ENCODE assay signal across 8 cellular contexts in genomic region chr3:33074217-33075067, GRCh38. TPM values are rescaled to one million over a fixed set of nuclear protein-coding genes. Genes with fewer than 3 reads are reported as not detected.
DNase-seq lines count a peak whose midpoint lies in the region; ATAC-seq, FAIRE-seq and TF ChIP-seq lines count a peak whose summit lies in the region.

No MANE protein-coding gene starts in this region.

- no peak overlapping the region for H3K4me3 ChIP-seq in GM23338
- no peak overlapping the region for H3K4me3 ChIP-seq in colonic mucosa
- no peak overlapping the region for H3K4me3 ChIP-seq in HepG2 (replicated peaks in 1 of 3; ENCODE audit: insufficient read depth in 1 of 3, low read depth in 2 of 3, low read length in 3 of 3)

- H3K9ac ChIP-seq in colonic mucosa (ENCODE audit: low read depth in 2 of 2, low read length in 2 of 2) (no peak overlapping the region), HepG2 (ENCODE audit: insufficient read depth, low read depth, low read length) (no peak overlapping the region)

- WGBS in HepG2 (ENCODE audit: low lambda C conversion rate): 63% methylated on average over 13 of the region's 13 CpGs

- POLR2A ChIA-PET in HepG2 (lab: Yijun Ruan, JAX): interaction anchor here (0.7 kb wide), 2 partner anchors 15 to 728 kb away, joined by 3 to 4 read pairs; no protein-coding TSS in a partner anchor

- no peak for TF ChIP-seq POLR2A in HepG2 (IDR thresholded peaks at IDR 0.05; ENCODE audit: insufficient read depth in 1 of 2, low read depth in 2 of 2, low read length in 2 of 2)

- H3K9me2 ChIP-seq in GM23338 (ENCODE audit: insufficient read depth): no peaks in the 10 kb centered on the region

- H3K27ac Mint-ChIP-seq in Calu3 (ENCODE audit: unreplicated experiment) (no peak overlapping the region), GM23338 (no peak overlapping the region)

- ATAC-seq in GM23338 (peak; percentile 93), HepG2 (peak; percentile 90), GM18858 (IDR thresholded peaks at IDR 0.05; ENCODE audit: unreplicated experiment) (no peak)

- H3K9me3 ChIP-seq in colonic mucosa (no peaks in the 10 kb centered on the region), HepG2 (ENCODE audit: low read length) (no peaks in the 10 kb centered on the region)

- in situ Hi-C loops in HepG2 (cut with HindIII; ENCODE audit: extremely low pct_ligation_motif_present, low pct_unique_long_range_greater_than_20kb): loop anchor here (25.0 kb wide), 1 partner anchor 337 kb away; no protein-coding TSS in a partner anchor

- DNase-seq in Calu3 (peak; percentile 72), GM23338 (ENCODE audit: low spot score) (peak; percentile 93), NCI-H226 (peak; percentile 20), colonic mucosa (peak; percentile 70), HepG2 (ENCODE audit: low spot score) (peak; percentile 58)
- DNase-seq in activated CD4-positive, alpha-beta T cell treated with anti-CD3 and anti-CD28 coated beads for 48 hours: peak; percentile 82
- DNase-seq in stimulated activated CD4-positive, alpha-beta T cell treated with anti-CD3 and anti-CD28 coated beads, TNF-alpha, amount 100 ng/mL, for 48 hours (ENCODE audit: low read depth in 3 of 3): peak in 2 of 3 donors; percentile 46 to 77

- TF ChIP-seq EP300 in HepG2 (IDR thresholded peaks at IDR 0.05; ENCODE audit: low read depth in 2 of 2, low read length in 2 of 2) (no peak), HepG2 (CRISPR knock-in tag; IDR thresholded peaks at IDR 0.05; ENCODE audit: borderline replicate concordance) (no peak)

- CTCF ChIA-PET in Calu3 (lab: Charles Lee): interaction anchor here (0.6 to 1.5 kb wide), 8 partner anchors 21 to 125 kb away, joined by 3 to 8 read pairs (median 4); no protein-coding TSS in a partner anchor
- CTCF ChIA-PET in HepG2 (lab: Yijun Ruan, JAX; ENCODE audit: low intra/inter-chr PET ratio, low total read pairs): interaction anchor here (2.2 kb wide), 1 partner anchor 126 kb away, joined by 38 read pairs; no protein-coding TSS in a partner anchor

- H4K20me1 ChIP-seq in GM23338 (replicated peaks; ENCODE audit: insufficient read depth): peaks cover 12% of the 10 kb centered on the region
- no peaks in the 10 kb centered on the region for H4K20me1 ChIP-seq in HepG2 (ENCODE audit: insufficient read depth, low read length)

- TF ChIP-seq CTCF in Calu3 (IDR thresholded peaks at IDR 0.05; ENCODE audit: unreplicated experiment) (peak; percentile 85), GM23338 (conservative IDR thresholded peaks at IDR 0.05; ENCODE audit: low read depth in 2 of 2) (peak; percentile 95 to 97), colonic mucosa (IDR thresholded peaks at IDR 0.05) (peak; percentile 85), HepG2 (CRISPR knock-in tag; IDR thresholded peaks at IDR 0.05) (peak; percentile 92)

- H3K36me3 ChIP-seq in GM23338 (ENCODE audit: insufficient read depth) (no peaks in the 10 kb centered on the region), colonic mucosa (no peaks in the 10 kb centered on the region), HepG2 (replicated peaks in 1 of 2; ENCODE audit: control insufficient read depth in 1 of 2, insufficient read depth in 2 of 2, low read length in 2 of 2) (peaks cover 0 to 5% of the 10 kb centered on the region in 2 experiments; a peak in 3 of 5 replicates)

- TF ChIP-seq RAD21 in HepG2 (CRISPR knock-in tag; IDR thresholded peaks at IDR 0.05): peak; percentile 86

- no peaks in the 10 kb centered on the region for H3F3A ChIP-seq in GM23338 (replicated peaks; ENCODE audit: low read depth)

- H3K27ac ChIP-seq in GM23338 (ENCODE audit: low read depth) (no peak overlapping the region), colonic mucosa (no peak overlapping the region), HepG2 (ENCODE audit: extremely low read length, insufficient read depth, low read length) (no peak overlapping the region)

- H3K4me1 ChIP-seq in GM23338 (ENCODE audit: insufficient read depth): no peaks in the 10 kb centered on the region
- H3K4me1 ChIP-seq in colonic mucosa: no peaks in the 10 kb centered on the region
- H3K4me1 ChIP-seq in HepG2 (ENCODE audit: insufficient read depth, low read length): peaks cover 12% of the 10 kb centered on the region

- no peaks in the 10 kb centered on the region for H3K9me3 Mint-ChIP-seq in Calu3 (ENCODE audit: low read depth, unreplicated experiment)
- H3K9me3 Mint-ChIP-seq in GM23338: no peaks in the 10 kb centered on the region

- H3K36me3 Mint-ChIP-seq in Calu3 (ENCODE audit: insufficient read depth, unreplicated experiment) (peaks cover 5% of the 10 kb centered on the region), GM23338 (ENCODE audit: low read depth) (peaks cover 6% of the 10 kb centered on the region; the same call in 1 of the 3 replicates)

- no peak overlapping the region for H3K4me2 ChIP-seq in GM23338
- H3K4me2 ChIP-seq in HepG2 (ENCODE audit: low read depth, low read length): no peak overlapping the region

- H3K4me1 Mint-ChIP-seq in Calu3 (ENCODE audit: low read depth, unreplicated experiment) (peaks cover 8% of the 10 kb centered on the region), GM23338 (peaks cover 14% of the 10 kb centered on the region)

- no peak overlapping the region for H2AFZ ChIP-seq in GM23338
- no peak overlapping the region for H2AFZ ChIP-seq in HepG2 (ENCODE audit: low read length)

- no peaks in the 10 kb centered on the region for H3K27me3 Mint-ChIP-seq in Calu3 (ENCODE audit: unreplicated experiment)
- peaks cover 3% of the 10 kb centered on the region for H3K27me3 Mint-ChIP-seq in GM23338 (ENCODE audit: insufficient read depth, low read depth, poor library complexity)

- peaks cover 11% of the 10 kb centered on the region; the same call in 1 of the 2 replicates for H3K79me2 ChIP-seq in GM23338 (replicated peaks; ENCODE audit: insufficient read depth)
- peaks cover 2% of the 10 kb centered on the region for H3K79me2 ChIP-seq in HepG2 (ENCODE audit: insufficient read depth, low read length)

- peak; percentile 90 for FAIRE-seq in HepG2 (lab: Jason Lieb, UNC)

- intact Hi-C loops in Calu3 (cut with micrococcal nuclease; ENCODE audit: unreplicated experiment): no loop called here
- intact Hi-C loops in colonic mucosa (cut with DNase I): loop anchor here (2.0 kb wide), 1 partner anchor 126 kb away; no protein-coding TSS in a partner anchor
- intact Hi-C loops in HepG2 (cut with micrococcal nuclease; ENCODE audit: unreplicated experiment): loop anchor here (1.0 kb wide), 1 partner anchor 127 kb away; no protein-coding TSS in a partner anchor

- no peaks in the 10 kb centered on the region for H3K27me3 ChIP-seq in GM23338 (ENCODE audit: insufficient read depth)
- no peaks in the 10 kb centered on the region for H3K27me3 ChIP-seq in colonic mucosa
- H3K27me3 ChIP-seq in HepG2 (ENCODE audit: control insufficient read depth in 1 of 2, insufficient read depth in 2 of 2, low read length in 2 of 2): no peaks in the 10 kb centered on the region

- BruUV-seq in Calu3 (replicated peaks; lab: Mats Ljungman, UMichigan) (no TSS peak), HepG2 (replicated peaks; lab: Mats Ljungman, UMichigan) (no TSS peak)

- H3K4me3 Mint-ChIP-seq in Calu3 (ENCODE audit: low read depth, unreplicated experiment) (no peak overlapping the region), GM23338 (no peak overlapping the region)

RNA-seq across cellular contexts. Expression of gene GLB1, which starts 22.5 kb away (rescaled TPM):
- total RNA-seq in Calu3 (2022) (83.0 and 85.1 TPM in 2 replicates), colonic mucosa (10 to 100 TPM; 75.0 to 93.8 TPM), HepG2 (2016; rRNA removed; fragmentation: Illumina TruSeq; extraction: Trizol) (33.0 and 67.1 TPM in 2 replicates)
- total RNA-seq in GM23338 (2014; rRNA removed; shearing (Covaris generic)): 67.3 and 68.7 TPM in 2 replicates
- polyA plus RNA-seq in GM23338 (2016; fragmentation: Nextera tagmentation; extraction: Ambion mirVana) (23.4 and 26.3 TPM in 2 replicates), HepG2 (2011; rRNA removed) (113 and 128 TPM in 2 replicates)
- 7.8 and 8.7 TPM in 2 replicates for total RNA-seq in HepG2 (2016; cell fraction: cytosol; rRNA removed; fragmentation: Illumina TruSeq; extraction: Trizol; ENCODE audit: low read depth)
- 35.9 and 65.9 TPM in 2 replicates for total RNA-seq in HepG2 (2016; cell fraction: insoluble cytoplasmic fraction; rRNA removed; fragmentation: Illumina TruSeq; extraction: Trizol)
- 12.8 and 15.8 TPM in 2 replicates for total RNA-seq in HepG2 (2016; cell fraction: membrane; rRNA removed; fragmentation: Illumina TruSeq; extraction: Trizol)
- 56.9 and 66.9 TPM in 2 replicates for total RNA-seq in HepG2 (2016; cell fraction: nucleus; rRNA removed; fragmentation: Illumina TruSeq; extraction: Trizol)
- 84.8 and 112 TPM in 2 replicates for polyA plus RNA-seq in HepG2 (2011; cell fraction: cytosol; rRNA removed)
- polyA plus RNA-seq in HepG2 (2011; cell fraction: nucleus; rRNA removed): 44.6 and 56.4 TPM in 2 replicates
- 68.1 and 93.6 TPM in 2 replicates for polyA plus RNA-seq in HepG2 (2012)
- polyA plus RNA-seq in HepG2 (2016; cell fraction: cytosol; fragmentation: Illumina TruSeq; extraction: Trizol; ENCODE audit: low read depth): 5.5 and 5.9 TPM in 2 replicates
- polyA plus RNA-seq in HepG2 (2016; cell fraction: insoluble cytoplasmic fraction; fragmentation: Illumina TruSeq; extraction: Trizol; ENCODE audit: low read depth): 29.1 and 32.5 TPM in 2 replicates
- 10.1 and 10.8 TPM in 2 replicates for polyA plus RNA-seq in HepG2 (2016; cell fraction: membrane; fragmentation: Illumina TruSeq; extraction: Trizol; ENCODE audit: low read depth)
- 67.7 and 72.3 TPM in 2 replicates for polyA plus RNA-seq in HepG2 (2016; cell fraction: nucleus; fragmentation: Illumina TruSeq; extraction: Trizol; ENCODE audit: insufficient read depth, low read depth)
- 68.3 and 118 TPM in 2 replicates for polyA minus RNA-seq in HepG2 (2011; rRNA and poly(A)+ RNA removed; ENCODE audit: low replicate concordance)
- 52.8 and 100 TPM in 2 replicates for polyA minus RNA-seq in HepG2 (2011; cell fraction: cytosol; rRNA and poly(A)+ RNA removed)
- 33.3 and 50.8 TPM in 2 replicates for polyA minus RNA-seq in HepG2 (2011; cell fraction: nucleus; rRNA and poly(A)+ RNA removed)

RNA-seq across cellular contexts. Expression of gene TMPPE, which starts 22.5 kb away (rescaled TPM):
- total RNA-seq in Calu3 (2022) (12.1 and 12.2 TPM in 2 replicates), colonic mucosa (10 to 100 TPM; 10.9 to 14.6 TPM), HepG2 (2016; rRNA removed; fragmentation: Illumina TruSeq; extraction: Trizol) (4.4 and 5.7 TPM in 2 replicates)
- total RNA-seq in GM23338 (2014; rRNA removed; shearing (Covaris generic)): 7.2 and 7.5 TPM in 2 replicates
- polyA plus RNA-seq in GM23338 (2016; fragmentation: Nextera tagmentation; extraction: Ambion mirVana) (0.92 and 1.0 TPM in 2 replicates), HepG2 (2011; rRNA removed) (1.8 and 1.9 TPM in 2 replicates)
- total RNA-seq in HepG2 (2016; cell fraction: cytosol; rRNA removed; fragmentation: Illumina TruSeq; extraction: Trizol; ENCODE audit: low read depth): 0.26 and 0.40 TPM in 2 replicates
- 4.5 and 5.9 TPM in 2 replicates for total RNA-seq in HepG2 (2016; cell fraction: insoluble cytoplasmic fraction; rRNA removed; fragmentation: Illumina TruSeq; extraction: Trizol)
- total RNA-seq in HepG2 (2016; cell fraction: membrane; rRNA removed; fragmentation: Illumina TruSeq; extraction: Trizol): 1.4 and 1.6 TPM in 2 replicates
- total RNA-seq in HepG2 (2016; cell fraction: nucleus; rRNA removed; fragmentation: Illumina TruSeq; extraction: Trizol): 11.1 and 12.5 TPM in 2 replicates
- polyA plus RNA-seq in HepG2 (2011; cell fraction: cytosol; rRNA removed): 1.6 and 1.8 TPM in 2 replicates
- 5.0 and 5.7 TPM in 2 replicates for polyA plus RNA-seq in HepG2 (2011; cell fraction: nucleus; rRNA removed)
- 0.65 and 0.80 TPM in 2 replicates for polyA plus RNA-seq in HepG2 (2012)
- polyA plus RNA-seq in HepG2 (2016; cell fraction: cytosol; fragmentation: Illumina TruSeq; extraction: Trizol; ENCODE audit: low read depth): 0.08 and 0.10 TPM in 2 replicates
- 0.82 and 0.84 TPM in 2 replicates for polyA plus RNA-seq in HepG2 (2016; cell fraction: insoluble cytoplasmic fraction; fragmentation: Illumina TruSeq; extraction: Trizol; ENCODE audit: low read depth)
- polyA plus RNA-seq in HepG2 (2016; cell fraction: membrane; fragmentation: Illumina TruSeq; extraction: Trizol; ENCODE audit: low read depth): 0.21 and 0.29 TPM in 2 replicates
- 1.8 and 2.0 TPM in 2 replicates for polyA plus RNA-seq in HepG2 (2016; cell fraction: nucleus; fragmentation: Illumina TruSeq; extraction: Trizol; ENCODE audit: insufficient read depth, low read depth)
- polyA minus RNA-seq in HepG2 (2011; rRNA and poly(A)+ RNA removed; ENCODE audit: low replicate concordance): 22.3 and 28.3 TPM in 2 replicates
- polyA minus RNA-seq in HepG2 (2011; cell fraction: cytosol; rRNA and poly(A)+ RNA removed): 6.1 and 6.3 TPM in 2 replicates
- 14.9 and 19.1 TPM in 2 replicates for polyA minus RNA-seq in HepG2 (2011; cell fraction: nucleus; rRNA and poly(A)+ RNA removed)

RNA-seq across cellular contexts. Expression of gene CRTAP, which starts 39.4 kb away (rescaled TPM):
- total RNA-seq in Calu3 (2022) (62.2 and 76.9 TPM in 2 replicates), colonic mucosa (100 to 1,000 TPM in 1 of 2 donors, 10 to 100 TPM in 1; 92.7 to 101 TPM), HepG2 (2016; rRNA removed; fragmentation: Illumina TruSeq; extraction: Trizol) (46.1 and 54.2 TPM in 2 replicates)
- 185 and 210 TPM in 2 replicates for total RNA-seq in GM23338 (2014; rRNA removed; shearing (Covaris generic))
- polyA plus RNA-seq in GM23338 (2016; fragmentation: Nextera tagmentation; extraction: Ambion mirVana) (71.9 and 75.3 TPM in 2 replicates), HepG2 (2011; rRNA removed) (86.2 and 119 TPM in 2 replicates)
- total RNA-seq in HepG2 (2016; cell fraction: cytosol; rRNA removed; fragmentation: Illumina TruSeq; extraction: Trizol; ENCODE audit: low read depth): 26.6 and 28.3 TPM in 2 replicates
- total RNA-seq in HepG2 (2016; cell fraction: insoluble cytoplasmic fraction; rRNA removed; fragmentation: Illumina TruSeq; extraction: Trizol): 34.2 and 54.9 TPM in 2 replicates
- 85.6 and 91.0 TPM in 2 replicates for total RNA-seq in HepG2 (2016; cell fraction: membrane; rRNA removed; fragmentation: Illumina TruSeq; extraction: Trizol)
- total RNA-seq in HepG2 (2016; cell fraction: nucleus; rRNA removed; fragmentation: Illumina TruSeq; extraction: Trizol): 39.9 and 50.8 TPM in 2 replicates
- polyA plus RNA-seq in HepG2 (2011; cell fraction: cytosol; rRNA removed): 84.4 and 95.4 TPM in 2 replicates
- polyA plus RNA-seq in HepG2 (2011; cell fraction: nucleus; rRNA removed): 22.0 and 27.3 TPM in 2 replicates
- 67.7 and 77.4 TPM in 2 replicates for polyA plus RNA-seq in HepG2 (2012)
- 56.8 and 61.8 TPM in 2 replicates for polyA plus RNA-seq in HepG2 (2016; cell fraction: cytosol; fragmentation: Illumina TruSeq; extraction: Trizol; ENCODE audit: low read depth)
- 67.1 and 72.0 TPM in 2 replicates for polyA plus RNA-seq in HepG2 (2016; cell fraction: insoluble cytoplasmic fraction; fragmentation: Illumina TruSeq; extraction: Trizol; ENCODE audit: low read depth)
- polyA plus RNA-seq in HepG2 (2016; cell fraction: membrane; fragmentation: Illumina TruSeq; extraction: Trizol; ENCODE audit: low read depth): 112 and 133 TPM in 2 replicates
- 93.0 and 101 TPM in 2 replicates for polyA plus RNA-seq in HepG2 (2016; cell fraction: nucleus; fragmentation: Illumina TruSeq; extraction: Trizol; ENCODE audit: insufficient read depth, low read depth)
- polyA minus RNA-seq in HepG2 (2011; rRNA and poly(A)+ RNA removed; ENCODE audit: low replicate concordance): 51.0 and 179 TPM in 2 replicates
- 49.0 and 49.8 TPM in 2 replicates for polyA minus RNA-seq in HepG2 (2011; cell fraction: cytosol; rRNA and poly(A)+ RNA removed)
- 10.0 and 11.6 TPM in 2 replicates for polyA minus RNA-seq in HepG2 (2011; cell fraction: nucleus; rRNA and poly(A)+ RNA removed)

Comparison
In these comparisons a context has a peak if more than half of its experiments do, and no peak if none do; other contexts are left out.
1. DNase-seq: peak in every context shown above with its lines; median percentile 93 in GM23338; 82 in activated CD4-positive, alpha-beta T cell treated with anti-CD3 and anti-CD28 coated beads for 48 hours; 72 in Calu3; 70 in colonic mucosa; 62 in stimulated activated CD4-positive, alpha-beta T cell treated with anti-CD3 and anti-CD28 coated beads, TNF-alpha, amount 100 ng/mL, for 48 hours; 58 in HepG2; 20 in NCI-H226.